10 cellular contexts compared by ENCODE assay signal in genomic region chr3:86991482-86991815, GRCh38. TPM values are rescaled to one million over a fixed set of nuclear protein-coding genes. Genes with fewer than 3 reads are reported as not detected.
DNase-seq lines count a peak whose midpoint lies in the region; ATAC-seq and TF ChIP-seq lines count a peak whose summit lies in the region.
"Had no signal": no experiment of that assay in that cellular context is flagged by ENCODE, and none has a peak within 500 bp of the region (broad histone marks: within the 10 kb centered on the region; RNA-seq: fewer than 3 reads in every experiment).

No MANE protein-coding gene starts in this region.

- no peaks in the 10 kb centered on the region for H3K36me3 Mint-ChIP-seq in glutamatergic neuron (ENCODE audit: unreplicated experiment)

- peak overlapping the region; percentile 71 for H3K4me3 Mint-ChIP-seq in glutamatergic neuron (ENCODE audit: unreplicated experiment)

- H3K9me3 Mint-ChIP-seq in glutamatergic neuron (ENCODE audit: unreplicated experiment): no peaks in the 10 kb centered on the region

- WGBS in SK-N-SH (ENCODE audit: low lambda C conversion rate): 3% methylated on average over 7 of the region's 7 CpGs

- H3K27me3 ChIP-seq in SK-N-SH (ENCODE audit: insufficient read depth) (peaks cover 13% of the 10 kb centered on the region), Karpas-422 (ENCODE audit: low read length) (no peaks in the 10 kb centered on the region)

- CTCF ChIA-PET in SK-N-SH (lab: Yijun Ruan, JAX): interaction anchor here (0.6 to 0.8 kb wide), 2 partner anchors 13 to 18 kb away, joined by 3 read pairs; no protein-coding TSS in a partner anchor

- no peak overlapping the region for H3K27ac Mint-ChIP-seq in glutamatergic neuron (ENCODE audit: unreplicated experiment)
- H3K27ac Mint-ChIP-seq: immature natural killer cell had no signal

- peak; percentile 15 for ATAC-seq in GM18909 (IDR thresholded peaks at IDR 0.05; ENCODE audit: poor library complexity, unreplicated experiment)

- DNase-seq in SK-N-SH: no peak
- no peak for DNase-seq in glutamatergic neuron
- no peak for DNase-seq in retinal pigment epithelial cell (ENCODE audit: low read depth)
- no peak for DNase-seq in epidermal melanocyte (ENCODE audit: insufficient read length, low spot score)
- DNase-seq in DMS 273 treated with DMSO at 0.1 percent for 48 hours (lab: John Stamatoyannopoulos, UW): no peak
- no peak for DNase-seq in Karpas-422
- no peak for DNase-seq in NCI-H226
- DNase-seq: immature natural killer cell, NCI-H510A had no signal

- H3K79me2 ChIP-seq in SK-N-SH (ENCODE audit: insufficient read depth) (no peaks in the 10 kb centered on the region), Karpas-422 (ENCODE audit: low read length) (no peaks in the 10 kb centered on the region)

- H2AFZ ChIP-seq in SK-N-SH (ENCODE audit: low read depth) (peak overlapping the region; percentile 77), Karpas-422 (ENCODE audit: low read length) (no peak overlapping the region)

- POLR2A ChIA-PET in SK-N-SH (lab: Yijun Ruan, JAX): no interaction called here

- H3K9me3 ChIP-seq in SK-N-SH (no peaks in the 10 kb centered on the region), Karpas-422 (ENCODE audit: low read length) (no peaks in the 10 kb centered on the region)

- no peak overlapping the region for H3K27ac ChIP-seq in SK-N-SH (ENCODE audit: low read depth in 2 of 2, low read length in 1 of 2)
- H3K27ac ChIP-seq in Karpas-422 (ENCODE audit: low read length): no peak overlapping the region

- no peak overlapping the region for H3K9ac ChIP-seq in SK-N-SH
- H3K9ac ChIP-seq in Karpas-422 (ENCODE audit: low read length): no peak overlapping the region

- no peaks in the 10 kb centered on the region for H3K27me3 Mint-ChIP-seq in glutamatergic neuron (ENCODE audit: unreplicated experiment)

- no peaks in the 10 kb centered on the region for H3K9me2 ChIP-seq in SK-N-SH
- no peaks in the 10 kb centered on the region for H3K9me2 ChIP-seq in Karpas-422 (replicated peaks; ENCODE audit: insufficient read depth, low read length)

- H4K20me1 ChIP-seq in SK-N-SH (ENCODE audit: insufficient read depth): no peaks in the 10 kb centered on the region
- H4K20me1 ChIP-seq in Karpas-422 (ENCODE audit: insufficient read depth, low read depth, low read length): no peaks in the 10 kb centered on the region

- H3F3A ChIP-seq in SK-N-SH (replicated peaks; ENCODE audit: insufficient read depth): no peaks in the 10 kb centered on the region

- TF ChIP-seq CTCF in SK-N-SH (IDR thresholded peaks at IDR 0.05) (no peak), glutamatergic neuron (IDR thresholded peaks at IDR 0.05; ENCODE audit: partially characterized antibody, unreplicated experiment) (no peak), retinal pigment epithelial cell (conservative IDR thresholded peaks at IDR 0.05; ENCODE audit: low read depth, low read length) (no peak)

- peaks cover 2 to 13% of the 10 kb centered on the region in 2 experiments; a peak in 2 of 4 replicates for H3K4me1 ChIP-seq in SK-N-SH (ENCODE audit: control insufficient read depth in 1 of 2, insufficient read depth in 2 of 2, low read depth in 1 of 2, low read length in 1 of 2)
- H3K4me1 ChIP-seq in Karpas-422 (ENCODE audit: low read length): no peaks in the 10 kb centered on the region

- no peak for TF ChIP-seq RAD21 in SK-N-SH (IDR thresholded peaks at IDR 0.05; ENCODE audit: low read length)

- no peaks in the 10 kb centered on the region for H3K36me3 ChIP-seq in SK-N-SH (replicated peaks in 1 of 2; ENCODE audit: control insufficient read depth in 1 of 2, insufficient read depth in 2 of 2, low read length in 1 of 2)
- no peaks in the 10 kb centered on the region for H3K36me3 ChIP-seq in Karpas-422 (ENCODE audit: insufficient read depth, low read length)

- H3K4me1 Mint-ChIP-seq in glutamatergic neuron (ENCODE audit: low read depth, unreplicated experiment): no peaks in the 10 kb centered on the region
- H3K4me1 Mint-ChIP-seq: immature natural killer cell had no signal

- H3K4me2 ChIP-seq in SK-N-SH (peak overlapping the region; percentile 89), Karpas-422 (ENCODE audit: low read depth, low read length, poor library complexity, severe bottlenecking) (no peak overlapping the region)

- no peak for TF ChIP-seq EP300 in SK-N-SH (IDR thresholded peaks at IDR 0.05; ENCODE audit: borderline replicate concordance in 1 of 2, low read depth in 1 of 2, low read length in 1 of 2)

- peak overlapping the region; percentile 38 to 66; a peak in 3 of 4 replicates for H3K4me3 ChIP-seq in SK-N-SH (ENCODE audit: low read depth in 2 of 2, low read length in 1 of 2)
- H3K4me3 ChIP-seq in retinal pigment epithelial cell (ENCODE audit: low read length): peak overlapping the region; percentile 82
- H3K4me3 ChIP-seq in Karpas-422 (ENCODE audit: low read length): no peak overlapping the region

TF ChIP-seq in SK-N-SH, 30 proteins besides CTCF, POLR2A, EP300 and RAD21:
- TF ChIP-seq FOXJ3 (CRISPR knock-in tag; IDR thresholded peaks at IDR 0.05) (no peak), FOXM1 (IDR thresholded peaks at IDR 0.05; ENCODE audit: low read depth) (no peak), TAF1 (IDR thresholded peaks at IDR 0.05; ENCODE audit: borderline replicate concordance, low read depth, low read length) (no peak), REST (IDR thresholded peaks at IDR 0.05; ENCODE audit: low read depth, low read length) (no peak), EZH2phosphoT487 (IDR thresholded peaks at IDR 0.05; ENCODE audit: borderline replicate concordance, low read depth) (no peak), NRF1 (IDR thresholded peaks at IDR 0.05; ENCODE audit: low read depth, low read length) (no peak), IRF3 (IDR thresholded peaks at IDR 0.05; ENCODE audit: low read depth, low read length) (no peak), SIN3A (IDR thresholded peaks at IDR 0.05; ENCODE audit: borderline replicate concordance, low read depth, low read length) (no peak), SMC3 (IDR thresholded peaks at IDR 0.05; ENCODE audit: low read depth, low read length) (no peak), FOSL2 (IDR thresholded peaks at IDR 0.05; ENCODE audit: borderline replicate concordance, low read depth) (no peak)

RNA-seq across cellular contexts. Expression of gene VGLL3, which starts 0.5 kb away (rescaled TPM):
- not detected in 2 replicates for polyA plus RNA-seq in SK-N-SH (2012; rRNA removed)
- not detected in 2 replicates for polyA plus RNA-seq in SK-N-SH (2012; cell fraction: cytosol; rRNA removed)
- not detected in 2 replicates for polyA plus RNA-seq in SK-N-SH (2012; cell fraction: nucleus; rRNA removed)
- 0.15 TPM for total RNA-seq in glutamatergic neuron (ENCODE audit: unreplicated experiment)
- total RNA-seq in Karpas-422 (2014; rRNA removed; shearing (Covaris generic); ENCODE audit: low replicate concordance): not detected in 2 replicates
- polyA plus RNA-seq: immature natural killer cell had no signal
